In genomic region chr4:15653430-15653829, GRCh38 we compare ENCODE assay signal across 8 cellular contexts. TPM values are rescaled to one million over a fixed set of nuclear protein-coding genes. Genes with fewer than 3 reads are reported as not detected.
A peak's percentile ranks its signal among the peaks of the same experiment; 100 is the strongest.
DNase-seq lines count a peak whose midpoint lies in the region; ATAC-seq, FAIRE-seq and TF ChIP-seq lines count a peak whose summit lies in the region.

No MANE protein-coding gene starts in this region.

- no peaks in the 10 kb centered on the region for H3K9me3 ChIP-seq in HepG2 (ENCODE audit: low read length)
- H3K9me3 ChIP-seq in tibial artery, result no peaks in the 10 kb centered on the region

- peak overlapping the region; percentile 99 for H3K4me3 Mint-ChIP-seq in activated CD8-positive, alpha-beta memory T cell treated with anti-CD3 and anti-CD28 coated beads, Interleukin-2, amount 10 ng/mL, durations not matched to agents 7 days and 5 days
- H3K4me3 Mint-ChIP-seq in activated naive CD8-positive, alpha-beta T cell treated with anti-CD3 and anti-CD28 coated beads for 36 hours, result peak overlapping the region; percentile 97

- H3K9ac ChIP-seq in HepG2 (ENCODE audit: insufficient read depth, low read depth, low read length), result peak overlapping the region; percentile 87

- H3K36me3 ChIP-seq in HepG2 (replicated peaks in 1 of 2; ENCODE audit: control insufficient read depth in 1 of 2, insufficient read depth in 2 of 2, low read length in 2 of 2) (no peaks in the 10 kb centered on the region), tibial artery (no peaks in the 10 kb centered on the region)

- H3K4me3 ChIP-seq in HepG2 (replicated peaks in 1 of 3; ENCODE audit: insufficient read depth in 1 of 3, low read depth in 2 of 3, low read length in 3 of 3), result peak overlapping the region; percentile 71 to 98 (median 90)
- peak overlapping the region; percentile 67 to 90 for H3K4me3 ChIP-seq in tibial artery

- H3K4me1 Mint-ChIP-seq in activated CD8-positive, alpha-beta memory T cell treated with anti-CD3 and anti-CD28 coated beads, Interleukin-2, amount 10 ng/mL, durations not matched to agents 7 days and 5 days, result peaks cover 60% of the 10 kb centered on the region
- peaks cover 68% of the 10 kb centered on the region for H3K4me1 Mint-ChIP-seq in activated naive CD8-positive, alpha-beta T cell treated with anti-CD3 and anti-CD28 coated beads for 36 hours

- H3K27me3 Mint-ChIP-seq in activated CD8-positive, alpha-beta memory T cell treated with anti-CD3 and anti-CD28 coated beads, Interleukin-2, amount 10 ng/mL, durations not matched to agents 7 days and 5 days, result no peaks in the 10 kb centered on the region
- H3K27me3 Mint-ChIP-seq in activated naive CD8-positive, alpha-beta T cell treated with anti-CD3 and anti-CD28 coated beads for 36 hours, result no peaks in the 10 kb centered on the region

- TF ChIP-seq EP300 in HepG2 (IDR thresholded peaks at IDR 0.05; ENCODE audit: low read depth in 2 of 2, low read length in 2 of 2) (no peak), HepG2 (CRISPR knock-in tag; IDR thresholded peaks at IDR 0.05; ENCODE audit: borderline replicate concordance) (no peak)

- peak overlapping the region; percentile 83 for H3K4me2 ChIP-seq in HepG2 (ENCODE audit: low read depth, low read length)

- peaks cover 15% of the 10 kb centered on the region for H3K36me3 Mint-ChIP-seq in activated CD8-positive, alpha-beta memory T cell treated with anti-CD3 and anti-CD28 coated beads, Interleukin-2, amount 10 ng/mL, durations not matched to agents 7 days and 5 days
- H3K36me3 Mint-ChIP-seq in activated naive CD8-positive, alpha-beta T cell treated with anti-CD3 and anti-CD28 coated beads for 36 hours, result peaks cover 22% of the 10 kb centered on the region

- no peak for TF ChIP-seq POLR2A in HepG2 (IDR thresholded peaks at IDR 0.05; ENCODE audit: insufficient read depth in 1 of 2, low read depth in 2 of 2, low read length in 2 of 2)

- H3K27ac ChIP-seq in HepG2 (ENCODE audit: extremely low read length, insufficient read depth, low read length) (peak overlapping the region; percentile 85), tibial artery (peak overlapping the region; percentile 98 to 99)

- ATAC-seq in activated CD8-positive, alpha-beta memory T cell treated with anti-CD3 and anti-CD28 coated beads, Interleukin-2, amount 10 ng/mL, durations not matched to agents 7 days and 5 days, result no peak
- no peak for ATAC-seq in HepG2

- H3K4me1 ChIP-seq in HepG2 (ENCODE audit: insufficient read depth, low read length), result peaks cover 52% of the 10 kb centered on the region
- peaks cover 0 to 80% (median 32%) of the 10 kb centered on the region in 4 donors for H3K4me1 ChIP-seq in tibial artery

- no peak overlapping the region for H2AFZ ChIP-seq in HepG2 (ENCODE audit: low read length)

- no peak for TF ChIP-seq RAD21 in HepG2 (CRISPR knock-in tag; IDR thresholded peaks at IDR 0.05)

- FAIRE-seq in HepG2 (lab: Jason Lieb, UNC), result no peak

- no peak for TF ChIP-seq CTCF in HepG2 (CRISPR knock-in tag; IDR thresholded peaks at IDR 0.05)
- no peak for TF ChIP-seq CTCF in tibial artery (IDR thresholded peaks at IDR 0.05)

- DNase-seq in activated CD8-positive, alpha-beta memory T cell treated with anti-CD3 and anti-CD28 coated beads, Interleukin-2, amount 10 ng/mL, durations not matched to agents 7 days and 5 days, result no peak
- no peak for DNase-seq in activated CD8-positive, alpha-beta memory T cell treated with anti-CD3 and anti-CD28 coated beads, Interleukin-2, amount 50 U/mL, for 4 hours
- no peak for DNase-seq in activated naive CD8-positive, alpha-beta T cell treated with anti-CD3 and anti-CD28 coated beads for 36 hours
- no peak for DNase-seq in HepG2 (ENCODE audit: low spot score)
- DNase-seq in tibial artery, result no peak
- DNase-seq in posterior vena cava (ENCODE audit: low spot score), result no peak
- DNase-seq in glomerular visceral epithelial cell (ENCODE audit: extremely low spot score), result no peak
- DNase-seq in activated CD4-positive, alpha-beta T cell treated with anti-CD3 and anti-CD28 coated beads, Interleukin-2, amount 50 U/mL, for 48 hours, result no peak

- in situ Hi-C loops in HepG2 (cut with HindIII; ENCODE audit: extremely low pct_ligation_motif_present, low pct_unique_long_range_greater_than_20kb), result loop anchor here (5.0 to 25.0 kb wide), 2 partner anchors 176 to 641 kb away; partner anchors contain the start of gene CPEB2

- WGBS in HepG2 (ENCODE audit: low lambda C conversion rate), result 4% methylated on average over 4 of the region's 4 CpGs

- CTCF ChIA-PET in activated CD8-positive, alpha-beta memory T cell treated with anti-CD3 and anti-CD28 coated beads, Interleukin-2, amount 10 ng/mL, durations not matched to agents 7 days and 5 days (lab: Charles Lee), result interaction anchor here (1.0 to 1.9 kb wide), 4 partner anchors 10 to 418 kb away, joined by 3 to 4 read pairs (median 4); no protein-coding TSS in a partner anchor
- CTCF ChIA-PET in HepG2 (lab: Yijun Ruan, JAX; ENCODE audit: low intra/inter-chr PET ratio, low total read pairs), result no interaction called here

- no TSS peak for BruUV-seq in HepG2 (replicated peaks; lab: Mats Ljungman, UMichigan)

- H3K27me3 ChIP-seq in HepG2 (ENCODE audit: control insufficient read depth in 1 of 2, insufficient read depth in 2 of 2, low read length in 2 of 2), result no peaks in the 10 kb centered on the region; a peak in 1 of 5 replicates
- H3K27me3 ChIP-seq in tibial artery, result no peaks in the 10 kb centered on the region

- no peaks in the 10 kb centered on the region for H3K9me3 Mint-ChIP-seq in activated CD8-positive, alpha-beta memory T cell treated with anti-CD3 and anti-CD28 coated beads, Interleukin-2, amount 10 ng/mL, durations not matched to agents 7 days and 5 days (ENCODE audit: low read depth)
- no peaks in the 10 kb centered on the region for H3K9me3 Mint-ChIP-seq in activated naive CD8-positive, alpha-beta T cell treated with anti-CD3 and anti-CD28 coated beads for 36 hours

- peak overlapping the region; percentile 96 for H3K27ac Mint-ChIP-seq in activated CD8-positive, alpha-beta memory T cell treated with anti-CD3 and anti-CD28 coated beads, Interleukin-2, amount 10 ng/mL, durations not matched to agents 7 days and 5 days
- peak overlapping the region; percentile 95 for H3K27ac Mint-ChIP-seq in activated naive CD8-positive, alpha-beta T cell treated with anti-CD3 and anti-CD28 coated beads for 36 hours

- POLR2A ChIA-PET in HepG2 (lab: Yijun Ruan, JAX), result interaction anchor here (0.8 to 4.8 kb wide), 2 partner anchors 28 to 46 kb away, joined by 3 to 36 read pairs; partner anchors contain the start of gene FAM200B

- intact Hi-C loops in HepG2 (cut with micrococcal nuclease; ENCODE audit: unreplicated experiment), result loop anchor here (10.0 kb wide), 1 partner anchor 649 kb away; the partner anchor contains the start of gene CPEB2
- intact Hi-C loops in tibial artery (cut with DNase I; ENCODE audit: low total_unique reads), result no loop called here
- intact Hi-C loops in posterior vena cava (cut with DNase I), result no loop called here

- H3K79me2 ChIP-seq in HepG2 (ENCODE audit: insufficient read depth, low read length), result peaks cover 60% of the 10 kb centered on the region

- H4K20me1 ChIP-seq in HepG2 (ENCODE audit: insufficient read depth, low read length), result peaks cover 10% of the 10 kb centered on the region

RNA-seq across cellular contexts. Expression of gene FBXL5, which starts 1.7 kb away (rescaled TPM):
- 10 to 100 TPM; 37.0 to 51.8 TPM for total RNA-seq in activated CD8-positive, alpha-beta memory T cell treated with anti-CD3 and anti-CD28 coated beads, Interleukin-2, amount 10 ng/mL, durations not matched to agents 7 days and 5 days
- 10 to 100 TPM; 30.3 to 31.0 TPM for total RNA-seq in activated naive CD8-positive, alpha-beta T cell treated with anti-CD3 and anti-CD28 coated beads for 36 hours
- total RNA-seq in HepG2 (2016; rRNA removed; fragmentation: Illumina TruSeq; extraction: Trizol) (45.3 and 53.4 TPM in 2 replicates), posterior vena cava (100 to 1,000 TPM; 104 to 122 TPM)
- 63.0 and 88.0 TPM in 2 replicates for total RNA-seq in HepG2 (2016; cell fraction: cytosol; rRNA removed; fragmentation: Illumina TruSeq; extraction: Trizol; ENCODE audit: low read depth)
- 47.1 and 56.1 TPM in 2 replicates for total RNA-seq in HepG2 (2016; cell fraction: insoluble cytoplasmic fraction; rRNA removed; fragmentation: Illumina TruSeq; extraction: Trizol)
- 73.4 and 79.1 TPM in 2 replicates for total RNA-seq in HepG2 (2016; cell fraction: membrane; rRNA removed; fragmentation: Illumina TruSeq; extraction: Trizol)
- total RNA-seq in HepG2 (2016; cell fraction: nucleus; rRNA removed; fragmentation: Illumina TruSeq; extraction: Trizol), result 47.7 and 52.7 TPM in 2 replicates
- 17.4 TPM in 2 replicates for polyA plus RNA-seq in HepG2 (2011; rRNA removed)
- polyA plus RNA-seq in HepG2 (2011; cell fraction: cytosol; rRNA removed), result 7.7 and 12.9 TPM in 2 replicates
- polyA plus RNA-seq in HepG2 (2011; cell fraction: nucleus; rRNA removed), result 9.5 and 10.5 TPM in 2 replicates
- polyA plus RNA-seq in HepG2 (2012), result 13.5 and 18.2 TPM in 2 replicates
- 78.1 and 98.5 TPM in 2 replicates for polyA plus RNA-seq in HepG2 (2016; cell fraction: cytosol; fragmentation: Illumina TruSeq; extraction: Trizol; ENCODE audit: low read depth)
- polyA plus RNA-seq in HepG2 (2016; cell fraction: insoluble cytoplasmic fraction; fragmentation: Illumina TruSeq; extraction: Trizol; ENCODE audit: low read depth), result 41.7 and 43.3 TPM in 2 replicates
- 55.3 and 67.3 TPM in 2 replicates for polyA plus RNA-seq in HepG2 (2016; cell fraction: membrane; fragmentation: Illumina TruSeq; extraction: Trizol; ENCODE audit: low read depth)
- polyA plus RNA-seq in HepG2 (2016; cell fraction: nucleus; fragmentation: Illumina TruSeq; extraction: Trizol; ENCODE audit: insufficient read depth, low read depth), result 34.6 and 35.2 TPM in 2 replicates
- 21.9 and 32.7 TPM in 2 replicates for polyA minus RNA-seq in HepG2 (2011; rRNA and poly(A)+ RNA removed; ENCODE audit: low replicate concordance)
- polyA minus RNA-seq in HepG2 (2011; cell fraction: cytosol; rRNA and poly(A)+ RNA removed), result 17.7 and 18.2 TPM in 2 replicates
- polyA minus RNA-seq in HepG2 (2011; cell fraction: nucleus; rRNA and poly(A)+ RNA removed), result 93.9 and 97.2 TPM in 2 replicates

RNA-seq across cellular contexts. Expression of gene FAM200B, which starts 28.2 kb away (rescaled TPM):
- 10 to 100 TPM in 1 of 2 experiments, 1 to 10 TPM in 1; 9.7 to 14.0 TPM for total RNA-seq in activated CD8-positive, alpha-beta memory T cell treated with anti-CD3 and anti-CD28 coated beads, Interleukin-2, amount 10 ng/mL, durations not matched to agents 7 days and 5 days
- 10 to 100 TPM; 13.1 to 15.0 TPM for total RNA-seq in activated naive CD8-positive, alpha-beta T cell treated with anti-CD3 and anti-CD28 coated beads for 36 hours
- total RNA-seq in HepG2 (2016; rRNA removed; fragmentation: Illumina TruSeq; extraction: Trizol) (41.8 and 48.4 TPM in 2 replicates), posterior vena cava (10 to 100 TPM; 30.4 to 36.8 TPM)
- 187 and 205 TPM in 2 replicates for total RNA-seq in HepG2 (2016; cell fraction: cytosol; rRNA removed; fragmentation: Illumina TruSeq; extraction: Trizol; ENCODE audit: low read depth)
- total RNA-seq in HepG2 (2016; cell fraction: insoluble cytoplasmic fraction; rRNA removed; fragmentation: Illumina TruSeq; extraction: Trizol), result 40.1 and 43.4 TPM in 2 replicates
- 125 and 136 TPM in 2 replicates for total RNA-seq in HepG2 (2016; cell fraction: membrane; rRNA removed; fragmentation: Illumina TruSeq; extraction: Trizol)
- total RNA-seq in HepG2 (2016; cell fraction: nucleus; rRNA removed; fragmentation: Illumina TruSeq; extraction: Trizol), result 24.8 and 29.3 TPM in 2 replicates
- 24.4 and 25.6 TPM in 2 replicates for polyA plus RNA-seq in HepG2 (2011; rRNA removed)
- 17.3 and 24.8 TPM in 2 replicates for polyA plus RNA-seq in HepG2 (2011; cell fraction: cytosol; rRNA removed)
- polyA plus RNA-seq in HepG2 (2011; cell fraction: nucleus; rRNA removed), result 12.5 and 18.9 TPM in 2 replicates
- polyA plus RNA-seq in HepG2 (2012), result 37.2 and 53.0 TPM in 2 replicates
- 277 and 328 TPM in 2 replicates for polyA plus RNA-seq in HepG2 (2016; cell fraction: cytosol; fragmentation: Illumina TruSeq; extraction: Trizol; ENCODE audit: low read depth)
- 44.1 and 47.5 TPM in 2 replicates for polyA plus RNA-seq in HepG2 (2016; cell fraction: insoluble cytoplasmic fraction; fragmentation: Illumina TruSeq; extraction: Trizol; ENCODE audit: low read depth)
- 136 and 146 TPM in 2 replicates for polyA plus RNA-seq in HepG2 (2016; cell fraction: membrane; fragmentation: Illumina TruSeq; extraction: Trizol; ENCODE audit: low read depth)
- 41.1 and 41.9 TPM in 2 replicates for polyA plus RNA-seq in HepG2 (2016; cell fraction: nucleus; fragmentation: Illumina TruSeq; extraction: Trizol; ENCODE audit: insufficient read depth, low read depth)
- 1.9 and 3.1 TPM in 2 replicates for polyA minus RNA-seq in HepG2 (2011; rRNA and poly(A)+ RNA removed; ENCODE audit: low replicate concordance)
- 10.3 and 11.5 TPM in 2 replicates for polyA minus RNA-seq in HepG2 (2011; cell fraction: cytosol; rRNA and poly(A)+ RNA removed)
- 17.9 and 23.9 TPM in 2 replicates for polyA minus RNA-seq in HepG2 (2011; cell fraction: nucleus; rRNA and poly(A)+ RNA removed)

RNA-seq across cellular contexts. Expression of gene BST1, which starts 49.4 kb away (rescaled TPM):
- total RNA-seq in activated CD8-positive, alpha-beta memory T cell treated with anti-CD3 and anti-CD28 coated beads, Interleukin-2, amount 10 ng/mL, durations not matched to agents 7 days and 5 days, result under 1 TPM; 0.40 to 0.70 TPM
- under 1 TPM; 0.38 to 0.54 TPM for total RNA-seq in activated naive CD8-positive, alpha-beta T cell treated with anti-CD3 and anti-CD28 coated beads for 36 hours
- 0.22 and 0.49 TPM in 2 replicates for total RNA-seq in HepG2 (2016; rRNA removed; fragmentation: Illumina TruSeq; extraction: Trizol)
- total RNA-seq in HepG2 (2016; cell fraction: cytosol; rRNA removed; fragmentation: Illumina TruSeq; extraction: Trizol; ENCODE audit: low read depth), result 0.30 and 0.62 TPM in 2 replicates
- total RNA-seq in HepG2 (2016; cell fraction: insoluble cytoplasmic fraction; rRNA removed; fragmentation: Illumina TruSeq; extraction: Trizol), result 0.12 and 0.26 TPM in 2 replicates
- total RNA-seq in HepG2 (2016; cell fraction: membrane; rRNA removed; fragmentation: Illumina TruSeq; extraction: Trizol), result 0.53 and 0.83 TPM in 2 replicates
- not detected in 2 replicates for total RNA-seq in HepG2 (2016; cell fraction: nucleus; rRNA removed; fragmentation: Illumina TruSeq; extraction: Trizol)
- polyA plus RNA-seq in HepG2 (2011; rRNA removed), result 0.09 and 0.10 TPM in 2 replicates
- polyA plus RNA-seq in HepG2 (2011; cell fraction: cytosol; rRNA removed), result 0.15 and 0.23 TPM in 2 replicates
- polyA plus RNA-seq in HepG2 (2011; cell fraction: nucleus; rRNA removed), result not detected in 2 replicates
- polyA plus RNA-seq in HepG2 (2012), result 0.16 and 0.30 TPM in 2 replicates
- polyA plus RNA-seq in HepG2 (2016; cell fraction: cytosol; fragmentation: Illumina TruSeq; extraction: Trizol; ENCODE audit: low read depth), result 0.53 and 0.61 TPM in 2 replicates
- polyA plus RNA-seq in HepG2 (2016; cell fraction: insoluble cytoplasmic fraction; fragmentation: Illumina TruSeq; extraction: Trizol; ENCODE audit: low read depth), result 0.44 TPM in 1 of 2 replicates, not detected in the other
- polyA plus RNA-seq in HepG2 (2016; cell fraction: membrane; fragmentation: Illumina TruSeq; extraction: Trizol; ENCODE audit: low read depth), result 0.40 and 0.46 TPM in 2 replicates
- polyA plus RNA-seq in HepG2 (2016; cell fraction: nucleus; fragmentation: Illumina TruSeq; extraction: Trizol; ENCODE audit: insufficient read depth, low read depth), result 0.23 TPM in 1 of 2 replicates, not detected in the other
- polyA minus RNA-seq in HepG2 (2011; rRNA and poly(A)+ RNA removed; ENCODE audit: low replicate concordance), result not detected in 2 replicates
- not detected in 2 replicates for polyA minus RNA-seq in HepG2 (2011; cell fraction: cytosol; rRNA and poly(A)+ RNA removed)
- 0.26 and 0.37 TPM in 2 replicates for polyA minus RNA-seq in HepG2 (2011; cell fraction: nucleus; rRNA and poly(A)+ RNA removed)
- total RNA-seq in posterior vena cava, result 10 to 100 TPM; 19.3 to 26.2 TPM

Comparison
In these comparisons a context has a peak if more than half of its experiments do, and no peak if none do; other contexts are left out.
1. RNA of gene BST1, which starts 49.4 kb away (total RNA-seq): 19.3 to 26.2 TPM in posterior vena cava; 0.40 to 0.70 TPM in activated CD8-positive, alpha-beta memory T cell treated with anti-CD3 and anti-CD28 coated beads, Interleukin-2, amount 10 ng/mL, durations not matched to agents 7 days and 5 days, 0.38 to 0.54 TPM in activated naive CD8-positive, alpha-beta T cell treated with anti-CD3 and anti-CD28 coated beads for 36 hours and 0.12 to 0.83 TPM in HepG2; every median in the first group is over 10 times any median in the second.